ENCODE assay signal across 7 cellular contexts in genomic region chr10:90960355-90960814, GRCh38. TPM values are rescaled to one million over a fixed set of nuclear protein-coding genes. Genes with fewer than 3 reads are reported as not detected.
A peak's percentile ranks its signal among the peaks of the same experiment; 100 is the strongest.
DNase-seq lines count a peak whose midpoint lies in the region; ATAC-seq lines count a peak whose summit lies in the region.

No MANE protein-coding gene starts in this region.

- DNase-seq in brain pericyte (ENCODE audit: low read depth, low spot score) (peak; percentile 29), sciatic nerve (ENCODE audit: low spot score) (no peak), NCI-H1930 (lab: John Stamatoyannopoulos, UW) (no peak), NCI-H146 treated with DMSO at 0.1 percent for 48 hours (lab: John Stamatoyannopoulos, UW; ENCODE audit: unreplicated experiment) (no peak), NCI-H524 treated with DMSO at 0.1 percent for 48 hours (lab: John Stamatoyannopoulos, UW) (no peak)

- intact Hi-C loops in sciatic nerve (cut with DNase I): no loop called here

- ATAC-seq in GM18907 (IDR thresholded peaks at IDR 0.05; ENCODE audit: unreplicated experiment) (peak; percentile 70), HG03095 (IDR thresholded peaks at IDR 0.05; ENCODE audit: unreplicated experiment) (peak; percentile 74), sciatic nerve (peak; percentile 32)

RNA-seq across cellular contexts. Expression of gene ANKRD1, which starts 39.5 kb away (rescaled TPM):
- 0.36 TPM for total RNA-seq in sciatic nerve
